Comparison of ENCODE assay signal across 1 cellular context in the genomic region with DNA sequence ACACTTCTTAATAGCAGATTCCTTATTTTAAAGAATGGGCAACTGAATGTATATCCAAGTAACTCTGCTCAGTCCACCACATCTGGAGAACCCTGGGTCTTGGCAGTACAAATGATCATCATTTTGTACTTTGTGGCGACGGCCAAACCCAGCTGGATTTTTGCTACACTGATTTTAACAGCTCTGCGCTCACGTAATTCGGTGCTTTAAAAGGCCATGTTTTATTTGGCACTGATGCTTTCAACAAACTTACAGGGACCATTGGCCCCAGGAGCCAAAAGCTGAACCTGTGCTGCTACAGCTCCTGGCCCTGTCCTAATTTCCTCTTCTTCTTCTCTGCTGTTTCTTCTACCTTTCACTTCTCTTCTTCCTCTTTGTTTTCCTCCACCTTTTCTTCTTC.
TF ChIP-seq lines count a peak whose summit lies in the region.

No MANE protein-coding gene starts in this region.

TF ChIP-seq in GM23338, 12 proteins besides CTCF, POLR2A, EP300 and RAD21:
- TF ChIP-seq ZNF331 (CRISPR knock-in tag; IDR thresholded peaks at IDR 0.05; ENCODE audit: low read depth) (no peak), POLR2AphosphoS5 (IDR thresholded peaks at IDR 0.05; ENCODE audit: low read depth) (no peak), CREB1 (CRISPR knock-in tag; IDR thresholded peaks at IDR 0.05; ENCODE audit: low read depth) (no peak), JUNB (IDR thresholded peaks at IDR 0.05; ENCODE audit: unreplicated experiment) (no peak), NANOG (IDR thresholded peaks at IDR 0.05; ENCODE audit: borderline replicate concordance) (no peak), EZH2 (IDR thresholded peaks at IDR 0.05; ENCODE audit: low read depth, unreplicated experiment) (no peak), EZH2phosphoT487 (IDR thresholded peaks at IDR 0.05; ENCODE audit: unreplicated experiment) (no peak), STAT1 (IDR thresholded peaks at IDR 0.05; ENCODE audit: unreplicated experiment) (no peak)
- TF ChIP-seq, protein P1, sequence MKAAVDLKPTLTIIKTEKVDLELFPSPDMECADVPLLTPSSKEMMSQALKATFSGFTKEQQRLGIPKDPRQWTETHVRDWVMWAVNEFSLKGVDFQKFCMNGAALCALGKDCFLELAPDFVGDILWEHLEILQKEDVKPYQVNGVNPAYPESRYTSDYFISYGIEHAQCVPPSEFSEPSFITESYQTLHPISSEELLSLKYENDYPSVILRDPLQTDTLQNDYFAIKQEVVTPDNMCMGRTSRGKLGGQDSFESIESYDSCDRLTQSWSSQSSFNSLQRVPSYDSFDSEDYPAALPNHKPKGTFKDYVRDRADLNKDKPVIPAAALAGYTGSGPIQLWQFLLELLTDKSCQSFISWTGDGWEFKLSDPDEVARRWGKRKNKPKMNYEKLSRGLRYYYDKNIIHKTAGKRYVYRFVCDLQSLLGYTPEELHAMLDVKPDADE (IDR thresholded peaks at IDR 0.05), result no peak
- TF ChIP-seq, protein P2, sequence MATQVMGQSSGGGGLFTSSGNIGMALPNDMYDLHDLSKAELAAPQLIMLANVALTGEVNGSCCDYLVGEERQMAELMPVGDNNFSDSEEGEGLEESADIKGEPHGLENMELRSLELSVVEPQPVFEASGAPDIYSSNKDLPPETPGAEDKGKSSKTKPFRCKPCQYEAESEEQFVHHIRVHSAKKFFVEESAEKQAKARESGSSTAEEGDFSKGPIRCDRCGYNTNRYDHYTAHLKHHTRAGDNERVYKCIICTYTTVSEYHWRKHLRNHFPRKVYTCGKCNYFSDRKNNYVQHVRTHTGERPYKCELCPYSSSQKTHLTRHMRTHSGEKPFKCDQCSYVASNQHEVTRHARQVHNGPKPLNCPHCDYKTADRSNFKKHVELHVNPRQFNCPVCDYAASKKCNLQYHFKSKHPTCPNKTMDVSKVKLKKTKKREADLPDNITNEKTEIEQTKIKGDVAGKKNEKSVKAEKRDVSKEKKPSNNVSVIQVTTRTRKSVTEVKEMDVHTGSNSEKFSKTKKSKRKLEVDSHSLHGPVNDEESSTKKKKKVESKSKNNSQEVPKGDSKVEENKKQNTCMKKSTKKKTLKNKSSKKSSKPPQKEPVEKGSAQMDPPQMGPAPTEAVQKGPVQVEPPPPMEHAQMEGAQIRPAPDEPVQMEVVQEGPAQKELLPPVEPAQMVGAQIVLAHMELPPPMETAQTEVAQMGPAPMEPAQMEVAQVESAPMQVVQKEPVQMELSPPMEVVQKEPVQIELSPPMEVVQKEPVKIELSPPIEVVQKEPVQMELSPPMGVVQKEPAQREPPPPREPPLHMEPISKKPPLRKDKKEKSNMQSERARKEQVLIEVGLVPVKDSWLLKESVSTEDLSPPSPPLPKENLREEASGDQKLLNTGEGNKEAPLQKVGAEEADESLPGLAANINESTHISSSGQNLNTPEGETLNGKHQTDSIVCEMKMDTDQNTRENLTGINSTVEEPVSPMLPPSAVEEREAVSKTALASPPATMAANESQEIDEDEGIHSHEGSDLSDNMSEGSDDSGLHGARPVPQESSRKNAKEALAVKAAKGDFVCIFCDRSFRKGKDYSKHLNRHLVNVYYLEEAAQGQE (IDR thresholded peaks at IDR 0.05; ENCODE audit: unreplicated experiment), result no peak
- TF ChIP-seq, protein P3, sequence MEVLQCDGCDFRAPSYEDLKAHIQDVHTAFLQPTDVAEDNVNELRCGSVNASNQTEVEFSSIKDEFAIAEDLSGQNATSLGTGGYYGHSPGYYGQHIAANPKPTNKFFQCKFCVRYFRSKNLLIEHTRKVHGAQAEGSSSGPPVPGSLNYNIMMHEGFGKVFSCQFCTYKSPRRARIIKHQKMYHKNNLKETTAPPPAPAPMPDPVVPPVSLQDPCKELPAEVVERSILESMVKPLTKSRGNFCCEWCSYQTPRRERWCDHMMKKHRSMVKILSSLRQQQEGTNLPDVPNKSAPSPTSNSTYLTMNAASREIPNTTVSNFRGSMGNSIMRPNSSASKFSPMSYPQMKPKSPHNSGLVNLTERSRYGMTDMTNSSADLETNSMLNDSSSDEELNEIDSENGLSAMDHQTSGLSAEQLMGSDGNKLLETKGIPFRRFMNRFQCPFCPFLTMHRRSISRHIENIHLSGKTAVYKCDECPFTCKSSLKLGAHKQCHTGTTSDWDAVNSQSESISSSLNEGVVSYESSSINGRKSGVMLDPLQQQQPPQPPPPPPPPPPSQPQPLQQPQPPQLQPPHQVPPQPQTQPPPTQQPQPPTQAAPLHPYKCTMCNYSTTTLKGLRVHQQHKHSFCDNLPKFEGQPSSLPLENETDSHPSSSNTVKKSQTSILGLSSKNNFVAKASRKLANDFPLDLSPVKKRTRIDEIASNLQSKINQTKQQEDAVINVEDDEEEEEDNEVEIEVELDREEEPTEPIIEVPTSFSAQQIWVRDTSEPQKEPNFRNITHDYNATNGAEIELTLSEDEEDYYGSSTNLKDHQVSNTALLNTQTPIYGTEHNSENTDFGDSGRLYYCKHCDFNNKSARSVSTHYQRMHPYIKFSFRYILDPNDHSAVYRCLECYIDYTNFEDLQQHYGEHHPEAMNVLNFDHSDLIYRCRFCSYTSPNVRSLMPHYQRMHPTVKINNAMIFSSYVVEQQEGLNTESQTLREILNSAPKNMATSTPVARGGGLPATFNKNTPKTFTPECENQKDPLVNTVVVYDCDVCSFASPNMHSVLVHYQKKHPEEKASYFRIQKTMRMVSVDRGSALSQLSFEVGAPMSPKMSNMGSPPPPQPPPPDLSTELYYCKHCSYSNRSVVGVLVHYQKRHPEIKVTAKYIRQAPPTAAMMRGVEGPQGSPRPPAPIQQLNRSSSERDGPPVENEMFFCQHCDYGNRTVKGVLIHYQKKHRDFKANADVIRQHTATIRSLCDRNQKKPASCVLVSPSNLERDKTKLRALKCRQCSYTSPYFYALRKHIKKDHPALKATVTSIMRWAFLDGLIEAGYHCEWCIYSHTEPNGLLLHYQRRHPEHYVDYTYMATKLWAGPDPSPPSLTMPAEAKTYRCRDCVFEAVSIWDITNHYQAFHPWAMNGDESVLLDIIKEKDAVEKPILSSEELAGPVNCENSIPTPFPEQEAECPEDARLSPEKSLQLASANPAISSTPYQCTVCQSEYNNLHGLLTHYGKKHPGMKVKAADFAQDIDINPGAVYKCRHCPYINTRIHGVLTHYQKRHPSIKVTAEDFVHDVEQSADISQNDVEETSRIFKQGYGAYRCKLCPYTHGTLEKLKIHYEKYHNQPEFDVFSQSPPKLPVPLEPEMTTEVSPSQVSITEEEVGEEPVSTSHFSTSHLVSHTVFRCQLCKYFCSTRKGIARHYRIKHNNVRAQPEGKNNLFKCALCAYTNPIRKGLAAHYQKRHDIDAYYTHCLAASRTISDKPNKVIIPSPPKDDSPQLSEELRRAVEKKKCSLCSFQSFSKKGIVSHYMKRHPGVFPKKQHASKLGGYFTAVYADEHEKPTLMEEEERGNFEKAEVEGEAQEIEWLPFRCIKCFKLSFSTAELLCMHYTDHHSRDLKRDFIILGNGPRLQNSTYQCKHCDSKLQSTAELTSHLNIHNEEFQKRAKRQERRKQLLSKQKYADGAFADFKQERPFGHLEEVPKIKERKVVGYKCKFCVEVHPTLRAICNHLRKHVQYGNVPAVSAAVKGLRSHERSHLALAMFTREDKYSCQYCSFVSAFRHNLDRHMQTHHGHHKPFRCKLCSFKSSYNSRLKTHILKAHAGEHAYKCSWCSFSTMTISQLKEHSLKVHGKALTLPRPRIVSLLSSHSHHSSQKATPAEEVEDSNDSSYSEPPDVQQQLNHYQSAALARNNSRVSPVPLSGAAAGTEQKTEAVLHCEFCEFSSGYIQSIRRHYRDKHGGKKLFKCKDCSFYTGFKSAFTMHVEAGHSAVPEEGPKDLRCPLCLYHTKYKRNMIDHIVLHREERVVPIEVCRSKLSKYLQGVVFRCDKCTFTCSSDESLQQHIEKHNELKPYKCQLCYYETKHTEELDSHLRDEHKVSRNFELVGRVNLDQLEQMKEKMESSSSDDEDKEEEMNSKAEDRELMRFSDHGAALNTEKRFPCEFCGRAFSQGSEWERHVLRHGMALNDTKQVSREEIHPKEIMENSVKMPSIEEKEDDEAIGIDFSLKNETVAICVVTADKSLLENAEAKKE (CRISPR knock-in tag; IDR thresholded peaks at IDR 0.05), result no peak
